Comparison of ENCODE assay signal across 16 cellular contexts in the genomic region with DNA sequence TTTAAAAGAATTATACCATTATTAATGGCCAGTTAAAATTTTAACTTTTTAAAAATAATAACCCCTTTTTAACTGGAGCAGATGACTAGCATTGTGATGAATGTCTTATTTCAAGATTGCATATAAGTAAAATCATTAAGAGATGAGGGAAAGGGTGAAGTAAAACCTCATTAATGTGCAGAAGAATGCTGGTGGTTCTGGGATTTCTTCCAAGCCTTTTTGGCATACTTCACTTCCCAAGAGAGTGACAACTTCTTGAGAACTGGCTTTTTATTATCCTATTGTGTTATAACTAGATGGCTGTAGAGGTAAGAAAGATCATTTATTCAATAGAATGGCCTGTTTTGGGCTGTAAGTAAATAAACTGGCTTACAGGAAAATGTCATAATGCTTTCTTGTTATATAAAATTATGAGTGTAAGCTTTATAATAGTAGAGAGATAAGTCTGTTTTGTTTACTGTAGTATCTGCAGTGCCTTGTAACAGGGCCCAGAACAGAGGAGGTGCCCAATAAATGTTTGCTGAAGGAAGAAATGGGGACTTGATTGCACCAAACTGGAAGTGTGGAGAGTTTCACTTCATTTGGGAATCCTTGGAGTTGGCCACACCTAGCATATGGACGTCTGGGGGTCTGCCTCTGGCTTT.
A peak's percentile ranks its signal among the peaks of the same experiment; 100 is the strongest.
DNase-seq lines count a peak whose midpoint lies in the region; ATAC-seq and TF ChIP-seq lines count a peak whose summit lies in the region.
"Had no signal": no experiment of that assay in that cellular context is flagged by ENCODE, and none has a peak within 500 bp of the region (broad histone marks: within the 10 kb centered on the region; RNA-seq: fewer than 3 reads in every experiment).

No MANE protein-coding gene starts in this region.

- H3K9me3 Mint-ChIP-seq in GM23338: no peaks in the 10 kb centered on the region

- H3K4me2 ChIP-seq in skeletal muscle satellite cell (ENCODE audit: low read length): peak overlapping the region; percentile 6
- H3K4me2 ChIP-seq in GM23338: no peak overlapping the region

- H3K27me3 ChIP-seq in skeletal muscle satellite cell (ENCODE audit: control insufficient read depth, insufficient read depth, low read length): no peaks in the 10 kb centered on the region
- H3K27me3 ChIP-seq in GM23338 (ENCODE audit: insufficient read depth): no peaks in the 10 kb centered on the region
- H3K27me3 ChIP-seq: dorsolateral prefrontal cortex, gastrocnemius medialis had no signal

- no peaks in the 10 kb centered on the region for H3K27me3 Mint-ChIP-seq in GM23338 (ENCODE audit: insufficient read depth, low read depth, poor library complexity)
- H3K27me3 Mint-ChIP-seq: CD4-positive, CD25-positive, alpha-beta regulatory T cell had no signal

- H3K27ac Mint-ChIP-seq in GM23338: no peak overlapping the region
- H3K27ac Mint-ChIP-seq: CD4-positive, CD25-positive, alpha-beta regulatory T cell had no signal

- H3K36me3 ChIP-seq in SK-N-MC (ENCODE audit: insufficient read depth, low read length) (no peaks in the 10 kb centered on the region), skeletal muscle satellite cell (ENCODE audit: insufficient read depth, low read length) (no peaks in the 10 kb centered on the region), GM23338 (ENCODE audit: insufficient read depth) (no peaks in the 10 kb centered on the region)
- H3K36me3 ChIP-seq: gastrocnemius medialis, thoracic aorta had no signal

- H3K9ac ChIP-seq in SK-N-MC (ENCODE audit: insufficient read length) (no peak overlapping the region), skeletal muscle satellite cell (ENCODE audit: low read depth, low read length) (no peak overlapping the region)

- peak overlapping the region; percentile 28 for H3K27ac ChIP-seq in SK-N-MC
- H3K27ac ChIP-seq in GM23338 (ENCODE audit: low read depth): no peak overlapping the region
- H3K27ac ChIP-seq: dorsolateral prefrontal cortex, gastrocnemius medialis, thoracic aorta had no signal

- ATAC-seq in HG02642 (IDR thresholded peaks at IDR 0.05; ENCODE audit: poor library complexity, unreplicated experiment) (no peak), GM23338 (no peak)
- ATAC-seq: gastrocnemius medialis had no signal

- TF ChIP-seq CTCF in fibroblast of villous mesenchyme (IDR thresholded peaks at IDR 0.05; ENCODE audit: insufficient read depth, low read depth, low read length) (no peak), GM23338 (conservative IDR thresholded peaks at IDR 0.05; ENCODE audit: low read depth in 2 of 2) (no peak)

- H3K9me3 ChIP-seq in SK-N-MC (ENCODE audit: low read depth, low read length) (no peaks in the 10 kb centered on the region), skeletal muscle satellite cell (replicated peaks; ENCODE audit: low read length) (no peaks in the 10 kb centered on the region)
- H3K9me3 ChIP-seq: gastrocnemius medialis, thoracic aorta had no signal

- no peaks in the 10 kb centered on the region for H3K36me3 Mint-ChIP-seq in GM23338 (ENCODE audit: low read depth)
- H3K36me3 Mint-ChIP-seq: CD4-positive, CD25-positive, alpha-beta regulatory T cell had no signal

- H3K4me3 Mint-ChIP-seq in GM23338: no peak overlapping the region
- H3K4me3 Mint-ChIP-seq: CD4-positive, CD25-positive, alpha-beta regulatory T cell had no signal

- H3K79me2 ChIP-seq in GM23338 (replicated peaks; ENCODE audit: insufficient read depth): no peaks in the 10 kb centered on the region

- H4K20me1 ChIP-seq in GM23338 (replicated peaks; ENCODE audit: insufficient read depth): no peaks in the 10 kb centered on the region

- H3K9me2 ChIP-seq in GM23338 (ENCODE audit: insufficient read depth): no peaks in the 10 kb centered on the region

- H3K4me1 ChIP-seq in skeletal muscle satellite cell (ENCODE audit: control insufficient read depth, insufficient read depth, low read length) (peaks cover 45% of the 10 kb centered on the region), GM23338 (ENCODE audit: insufficient read depth) (no peaks in the 10 kb centered on the region)

- H3K4me1 Mint-ChIP-seq in GM23338: no peaks in the 10 kb centered on the region
- H3K4me1 Mint-ChIP-seq: CD4-positive, CD25-positive, alpha-beta regulatory T cell had no signal

- peak; percentile 20 for DNase-seq in ELR (ENCODE audit: low read depth)
- peak; percentile 40 for DNase-seq in SK-N-MC (ENCODE audit: low read depth, low spot score)
- DNase-seq in fibroblast of villous mesenchyme (ENCODE audit: low read depth): peak; percentile 40
- DNase-seq in GM23338 (ENCODE audit: low spot score): no peak
- no peak for DNase-seq in dermis blood vessel endothelial cell
- no peak for DNase-seq in stimulated activated CD8-positive, alpha-beta memory T cell treated with anti-CD3 and anti-CD28 coated beads, Interleukin-4, amount 100 ng/mL, for 48 hours
- DNase-seq: activated CD4-positive, alpha-beta T cell treated with anti-CD3 and anti-CD28 coated beads, Interleukin-2, amount 50 U/mL, for 48 hours; anterior cingulate cortex; CD4-positive, CD25-positive, alpha-beta regulatory T cell; dorsolateral prefrontal cortex; gastrocnemius medialis; SHP77 treated with DMSO at 0.1 percent for 48 hours; stimulated activated CD4-positive, alpha-beta T cell treated with anti-CD3 and anti-CD28 coated beads, Interleukin-1b, Interleukin-23, amount 100 ng/mL, for 48 hours had no signal

- no peak overlapping the region for H3K4me3 ChIP-seq in SK-N-MC
- H3K4me3 ChIP-seq in fibroblast of villous mesenchyme (ENCODE audit: low read depth, low read length): no peak overlapping the region
- no peak overlapping the region for H3K4me3 ChIP-seq in skeletal muscle satellite cell (ENCODE audit: low read length)
- no peak overlapping the region for H3K4me3 ChIP-seq in GM23338
- H3K4me3 ChIP-seq: dorsolateral prefrontal cortex, gastrocnemius medialis, thoracic aorta had no signal

- H3F3A ChIP-seq in GM23338 (replicated peaks; ENCODE audit: low read depth): no peaks in the 10 kb centered on the region

- no peak overlapping the region for H2AFZ ChIP-seq in GM23338

TF ChIP-seq in GM23338, 12 proteins besides CTCF, POLR2A, EP300 and RAD21 (continues in another document):
- TF ChIP-seq ZNF331 (CRISPR knock-in tag; IDR thresholded peaks at IDR 0.05; ENCODE audit: low read depth) (no peak), JUNB (IDR thresholded peaks at IDR 0.05; ENCODE audit: unreplicated experiment) (no peak)
- TF ChIP-seq, protein P1, sequence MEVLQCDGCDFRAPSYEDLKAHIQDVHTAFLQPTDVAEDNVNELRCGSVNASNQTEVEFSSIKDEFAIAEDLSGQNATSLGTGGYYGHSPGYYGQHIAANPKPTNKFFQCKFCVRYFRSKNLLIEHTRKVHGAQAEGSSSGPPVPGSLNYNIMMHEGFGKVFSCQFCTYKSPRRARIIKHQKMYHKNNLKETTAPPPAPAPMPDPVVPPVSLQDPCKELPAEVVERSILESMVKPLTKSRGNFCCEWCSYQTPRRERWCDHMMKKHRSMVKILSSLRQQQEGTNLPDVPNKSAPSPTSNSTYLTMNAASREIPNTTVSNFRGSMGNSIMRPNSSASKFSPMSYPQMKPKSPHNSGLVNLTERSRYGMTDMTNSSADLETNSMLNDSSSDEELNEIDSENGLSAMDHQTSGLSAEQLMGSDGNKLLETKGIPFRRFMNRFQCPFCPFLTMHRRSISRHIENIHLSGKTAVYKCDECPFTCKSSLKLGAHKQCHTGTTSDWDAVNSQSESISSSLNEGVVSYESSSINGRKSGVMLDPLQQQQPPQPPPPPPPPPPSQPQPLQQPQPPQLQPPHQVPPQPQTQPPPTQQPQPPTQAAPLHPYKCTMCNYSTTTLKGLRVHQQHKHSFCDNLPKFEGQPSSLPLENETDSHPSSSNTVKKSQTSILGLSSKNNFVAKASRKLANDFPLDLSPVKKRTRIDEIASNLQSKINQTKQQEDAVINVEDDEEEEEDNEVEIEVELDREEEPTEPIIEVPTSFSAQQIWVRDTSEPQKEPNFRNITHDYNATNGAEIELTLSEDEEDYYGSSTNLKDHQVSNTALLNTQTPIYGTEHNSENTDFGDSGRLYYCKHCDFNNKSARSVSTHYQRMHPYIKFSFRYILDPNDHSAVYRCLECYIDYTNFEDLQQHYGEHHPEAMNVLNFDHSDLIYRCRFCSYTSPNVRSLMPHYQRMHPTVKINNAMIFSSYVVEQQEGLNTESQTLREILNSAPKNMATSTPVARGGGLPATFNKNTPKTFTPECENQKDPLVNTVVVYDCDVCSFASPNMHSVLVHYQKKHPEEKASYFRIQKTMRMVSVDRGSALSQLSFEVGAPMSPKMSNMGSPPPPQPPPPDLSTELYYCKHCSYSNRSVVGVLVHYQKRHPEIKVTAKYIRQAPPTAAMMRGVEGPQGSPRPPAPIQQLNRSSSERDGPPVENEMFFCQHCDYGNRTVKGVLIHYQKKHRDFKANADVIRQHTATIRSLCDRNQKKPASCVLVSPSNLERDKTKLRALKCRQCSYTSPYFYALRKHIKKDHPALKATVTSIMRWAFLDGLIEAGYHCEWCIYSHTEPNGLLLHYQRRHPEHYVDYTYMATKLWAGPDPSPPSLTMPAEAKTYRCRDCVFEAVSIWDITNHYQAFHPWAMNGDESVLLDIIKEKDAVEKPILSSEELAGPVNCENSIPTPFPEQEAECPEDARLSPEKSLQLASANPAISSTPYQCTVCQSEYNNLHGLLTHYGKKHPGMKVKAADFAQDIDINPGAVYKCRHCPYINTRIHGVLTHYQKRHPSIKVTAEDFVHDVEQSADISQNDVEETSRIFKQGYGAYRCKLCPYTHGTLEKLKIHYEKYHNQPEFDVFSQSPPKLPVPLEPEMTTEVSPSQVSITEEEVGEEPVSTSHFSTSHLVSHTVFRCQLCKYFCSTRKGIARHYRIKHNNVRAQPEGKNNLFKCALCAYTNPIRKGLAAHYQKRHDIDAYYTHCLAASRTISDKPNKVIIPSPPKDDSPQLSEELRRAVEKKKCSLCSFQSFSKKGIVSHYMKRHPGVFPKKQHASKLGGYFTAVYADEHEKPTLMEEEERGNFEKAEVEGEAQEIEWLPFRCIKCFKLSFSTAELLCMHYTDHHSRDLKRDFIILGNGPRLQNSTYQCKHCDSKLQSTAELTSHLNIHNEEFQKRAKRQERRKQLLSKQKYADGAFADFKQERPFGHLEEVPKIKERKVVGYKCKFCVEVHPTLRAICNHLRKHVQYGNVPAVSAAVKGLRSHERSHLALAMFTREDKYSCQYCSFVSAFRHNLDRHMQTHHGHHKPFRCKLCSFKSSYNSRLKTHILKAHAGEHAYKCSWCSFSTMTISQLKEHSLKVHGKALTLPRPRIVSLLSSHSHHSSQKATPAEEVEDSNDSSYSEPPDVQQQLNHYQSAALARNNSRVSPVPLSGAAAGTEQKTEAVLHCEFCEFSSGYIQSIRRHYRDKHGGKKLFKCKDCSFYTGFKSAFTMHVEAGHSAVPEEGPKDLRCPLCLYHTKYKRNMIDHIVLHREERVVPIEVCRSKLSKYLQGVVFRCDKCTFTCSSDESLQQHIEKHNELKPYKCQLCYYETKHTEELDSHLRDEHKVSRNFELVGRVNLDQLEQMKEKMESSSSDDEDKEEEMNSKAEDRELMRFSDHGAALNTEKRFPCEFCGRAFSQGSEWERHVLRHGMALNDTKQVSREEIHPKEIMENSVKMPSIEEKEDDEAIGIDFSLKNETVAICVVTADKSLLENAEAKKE (CRISPR knock-in tag; IDR thresholded peaks at IDR 0.05): no peak

Comparison
In these comparisons a context has a peak if more than half of its experiments do, and no peak if none do; other contexts are left out.
1. DNase-seq: peak in ELR (single experiment), SK-N-MC (single experiment) and fibroblast of villous mesenchyme (single experiment); none in GM23338 (single experiment), dermis blood vessel endothelial cell (single experiment) and stimulated activated CD8-positive, alpha-beta memory T cell treated with anti-CD3 and anti-CD28 coated beads, Interleukin-4, amount 100 ng/mL, for 48 hours (single experiment).